ENCODE assay signal across 8 cellular contexts in genomic region chr7:130695840-130696239, GRCh38. TPM values are rescaled to one million over a fixed set of nuclear protein-coding genes. Genes with fewer than 3 reads are reported as not detected.
DNase-seq lines count a peak whose midpoint lies in the region; ATAC-seq and TF ChIP-seq lines count a peak whose summit lies in the region.

No MANE protein-coding gene starts in this region.

- DNase-seq in AML-193 (lab: John Stamatoyannopoulos, UW): peak; percentile 7 to 27
- DNase-seq in HFF-Myc (ENCODE audit: extremely low read depth, low read depth): no peak
- peak; percentile 4 for DNase-seq in SK-N-DZ (ENCODE audit: low spot score)
- peak; percentile 58 for DNase-seq in iPS-NIHi11 (ENCODE audit: low spot score)
- no peak for DNase-seq in NOMO-1 treated with DMSO at 0.1 percent for 48 hours (lab: John Stamatoyannopoulos, UW; ENCODE audit: unreplicated experiment)
- no peak for DNase-seq in activated naive CD4-positive, alpha-beta T cell treated with anti-CD3 and anti-CD28 coated beads, Interleukin-2, amount 10 ng/mL, durations not matched to agents 7 days and 5 days

- H3K27ac Mint-ChIP-seq in activated naive CD4-positive, alpha-beta T cell treated with anti-CD3 and anti-CD28 coated beads, Interleukin-2, amount 10 ng/mL, durations not matched to agents 7 days and 5 days: no peak overlapping the region

- CTCF ChIA-PET in activated naive CD4-positive, alpha-beta T cell treated with anti-CD3 and anti-CD28 coated beads, Interleukin-2, amount 10 ng/mL, durations not matched to agents 7 days and 5 days (lab: Charles Lee): no interaction called here

- peaks cover 10% of the 10 kb centered on the region for H3K9me3 Mint-ChIP-seq in activated naive CD4-positive, alpha-beta T cell treated with anti-CD3 and anti-CD28 coated beads, Interleukin-2, amount 10 ng/mL, durations not matched to agents 7 days and 5 days

- no peaks in the 10 kb centered on the region for H3K36me3 Mint-ChIP-seq in activated naive CD4-positive, alpha-beta T cell treated with anti-CD3 and anti-CD28 coated beads, Interleukin-2, amount 10 ng/mL, durations not matched to agents 7 days and 5 days

- ATAC-seq in HG03039 (IDR thresholded peaks at IDR 0.05; ENCODE audit: unreplicated experiment) (no peak), HG02642 (IDR thresholded peaks at IDR 0.05; ENCODE audit: poor library complexity, unreplicated experiment) (no peak)

- H3K4me3 Mint-ChIP-seq in activated naive CD4-positive, alpha-beta T cell treated with anti-CD3 and anti-CD28 coated beads, Interleukin-2, amount 10 ng/mL, durations not matched to agents 7 days and 5 days: no peak overlapping the region

- H3K27me3 Mint-ChIP-seq in activated naive CD4-positive, alpha-beta T cell treated with anti-CD3 and anti-CD28 coated beads, Interleukin-2, amount 10 ng/mL, durations not matched to agents 7 days and 5 days: no peaks in the 10 kb centered on the region

- peak; percentile 50 for TF ChIP-seq CTCF in HFF-Myc (IDR thresholded peaks at IDR 0.05; ENCODE audit: low read depth, low read length, missing control alignments)

- no peaks in the 10 kb centered on the region for H3K4me1 Mint-ChIP-seq in activated naive CD4-positive, alpha-beta T cell treated with anti-CD3 and anti-CD28 coated beads, Interleukin-2, amount 10 ng/mL, durations not matched to agents 7 days and 5 days

- H3K4me3 ChIP-seq in HFF-Myc (replicated peaks; ENCODE audit: low read depth, low read length): no peak overlapping the region

RNA-seq across cellular contexts. Expression of gene TSGA13, which starts 9.5 kb away (rescaled TPM):
- not detected in 2 replicates for polyA plus RNA-seq in SK-N-DZ (2014; cell fraction: cytosol; rRNA removed)
- polyA plus RNA-seq in SK-N-DZ (2014; cell fraction: nucleus; rRNA removed): not detected in 2 replicates

RNA-seq across cellular contexts. Expression of gene COPG2, which starts 27.3 kb away (rescaled TPM):
- polyA plus RNA-seq in SK-N-DZ (2014; cell fraction: cytosol; rRNA removed): 44.0 and 46.2 TPM in 2 replicates
- polyA plus RNA-seq in SK-N-DZ (2014; cell fraction: nucleus; rRNA removed): 21.0 and 22.0 TPM in 2 replicates

RNA-seq across cellular contexts. Expression of gene KLF14, which starts 38.2 kb away (rescaled TPM):
- polyA plus RNA-seq in SK-N-DZ (2014; cell fraction: cytosol; rRNA removed): not detected in 2 replicates
- polyA plus RNA-seq in SK-N-DZ (2014; cell fraction: nucleus; rRNA removed): not detected in 2 replicates

Comparison
In these comparisons a context has a peak if more than half of its experiments do, and no peak if none do; other contexts are left out.
1. DNase-seq: peak in AML-193 (2 of 2), SK-N-DZ (single experiment) and iPS-NIHi11 (single experiment); none in HFF-Myc (single experiment), NOMO-1 treated with DMSO at 0.1 percent for 48 hours (single experiment) and activated naive CD4-positive, alpha-beta T cell treated with anti-CD3 and anti-CD28 coated beads, Interleukin-2, amount 10 ng/mL, durations not matched to agents 7 days and 5 days (single experiment).